16 cellular contexts compared by ENCODE assay signal in genomic region chr17:28892024-28892423, GRCh38. TPM values are rescaled to one million over a fixed set of nuclear protein-coding genes. Genes with fewer than 3 reads are reported as not detected.
DNase-seq lines count a peak whose midpoint lies in the region; ATAC-seq and TF ChIP-seq lines count a peak whose summit lies in the region.
"Had no signal": no experiment of that assay in that cellular context is flagged by ENCODE, and none has a peak within 500 bp of the region (broad histone marks: within the 10 kb centered on the region; RNA-seq: fewer than 3 reads in every experiment).

No MANE protein-coding gene starts in this region.

- no peak for TF ChIP-seq EP300 in upper lobe of left lung (IDR thresholded peaks at IDR 0.05)

- no peak overlapping the region for H2AFZ ChIP-seq in OCI-LY3 (ENCODE audit: low read depth, low read length)

- TF ChIP-seq CTCF in OCI-LY3 (IDR thresholded peaks at IDR 0.05; ENCODE audit: low read depth, low read length) (no peak), endothelial cell (IDR thresholded peaks at IDR 0.05; ENCODE audit: unreplicated experiment) (no peak), upper lobe of left lung (IDR thresholded peaks at IDR 0.05) (no peak)

- peaks cover 11% of the 10 kb centered on the region for H3K36me3 Mint-ChIP-seq in activated naive CD4-positive, alpha-beta T cell treated with anti-CD3 and anti-CD28 coated beads, Interleukin-2, amount 50 U/mL, for 24 hours
- H3K36me3 Mint-ChIP-seq in endothelial cell (ENCODE audit: low read depth, unreplicated experiment), result peaks cover 20% of the 10 kb centered on the region

- ATAC-seq in upper lobe of left lung (ENCODE audit: low FRiP score in 2 of 2), result no peak
- ATAC-seq in GM18909 (IDR thresholded peaks at IDR 0.05; ENCODE audit: poor library complexity, unreplicated experiment), result no peak
- ATAC-seq: upper lobe of right lung had no signal

- no peak for DNase-seq in activated naive CD4-positive, alpha-beta T cell treated with anti-CD3 and anti-CD28 coated beads, Interleukin-2, amount 50 U/mL, for 16 hours
- DNase-seq in endothelial cell (ENCODE audit: low spot score), result no peak
- DNase-seq in upper lobe of left lung, result no peak
- no peak for DNase-seq in cerebellar nuclear complex (lab: John Stamatoyannopoulos, UW)
- DNase-seq in central memory CD4-positive, alpha-beta T cell, result no peak
- DNase-seq: activated effector memory CD4-positive, alpha-beta T cell treated with Interleukin-2 at 50 U/mL for 16 hours; NCI-H2029; NCI-H748 treated with DMSO at 0.1 percent for 48 hours; psoas muscle; SHP77; stimulated activated CD4-positive, alpha-beta T cell treated with anti-CD3 and anti-CD28 coated beads, Interleukin-15, amount 100 ng/mL, for 24 hours; upper lobe of right lung had no signal

- H3K36me3 ChIP-seq in OCI-LY3 (replicated peaks; ENCODE audit: low read depth, low read length), result peaks cover 4% of the 10 kb centered on the region
- peaks cover 4 to 26% (median 9%) of the 10 kb centered on the region in 4 donors for H3K36me3 ChIP-seq in upper lobe of left lung

- H3K9me3 ChIP-seq in OCI-LY3 (ENCODE audit: insufficient read depth, low read length), result no peaks in the 10 kb centered on the region
- H3K9me3 ChIP-seq in upper lobe of left lung, result no peaks in the 10 kb centered on the region
- H3K9me3 ChIP-seq: HAP-1, psoas muscle, upper lobe of right lung had no signal

- peaks cover 67% of the 10 kb centered on the region for H3K4me1 Mint-ChIP-seq in activated naive CD4-positive, alpha-beta T cell treated with anti-CD3 and anti-CD28 coated beads, Interleukin-2, amount 50 U/mL, for 24 hours
- peaks cover 46% of the 10 kb centered on the region for H3K4me1 Mint-ChIP-seq in endothelial cell (ENCODE audit: unreplicated experiment)

- H3K4me2 ChIP-seq in OCI-LY3 (ENCODE audit: low read length), result peak overlapping the region; percentile 73

- H3K9ac ChIP-seq in OCI-LY3 (ENCODE audit: low read length), result peak overlapping the region; percentile 88; the same call in 1 of the 2 replicates

- peak overlapping the region; percentile 53 for H3K4me3 Mint-ChIP-seq in activated naive CD4-positive, alpha-beta T cell treated with anti-CD3 and anti-CD28 coated beads, Interleukin-2, amount 50 U/mL, for 24 hours
- H3K4me3 Mint-ChIP-seq in endothelial cell (ENCODE audit: unreplicated experiment), result no peak overlapping the region

- no peak for TF ChIP-seq POLR2A in upper lobe of left lung (IDR thresholded peaks at IDR 0.05)

- WGBS in upper lobe of left lung, 2 donors, result 90 to 91% methylated on average over 4 of the region's 4 CpGs

- no peaks in the 10 kb centered on the region for H3K9me3 Mint-ChIP-seq in activated naive CD4-positive, alpha-beta T cell treated with anti-CD3 and anti-CD28 coated beads, Interleukin-2, amount 50 U/mL, for 24 hours
- H3K9me3 Mint-ChIP-seq in endothelial cell (ENCODE audit: unreplicated experiment), result no peaks in the 10 kb centered on the region

- peaks cover 33% of the 10 kb centered on the region for H3K79me2 ChIP-seq in OCI-LY3 (ENCODE audit: low read length)

- H3K27me3 ChIP-seq in OCI-LY3 (ENCODE audit: low read depth, low read length) (no peaks in the 10 kb centered on the region), upper lobe of left lung (no peaks in the 10 kb centered on the region)
- H3K27me3 ChIP-seq: upper lobe of right lung had no signal

- no peaks in the 10 kb centered on the region for H3K27me3 Mint-ChIP-seq in activated naive CD4-positive, alpha-beta T cell treated with anti-CD3 and anti-CD28 coated beads, Interleukin-2, amount 50 U/mL, for 24 hours
- peaks cover 7% of the 10 kb centered on the region for H3K27me3 Mint-ChIP-seq in endothelial cell (ENCODE audit: unreplicated experiment)

- peak overlapping the region; percentile 93 for H3K27ac Mint-ChIP-seq in activated naive CD4-positive, alpha-beta T cell treated with anti-CD3 and anti-CD28 coated beads, Interleukin-2, amount 50 U/mL, for 24 hours
- H3K27ac Mint-ChIP-seq in endothelial cell (ENCODE audit: unreplicated experiment), result peak overlapping the region; percentile 77

- peak overlapping the region; percentile 98 for H3K27ac ChIP-seq in OCI-LY3 (ENCODE audit: low read length)
- H3K27ac ChIP-seq in upper lobe of left lung, result peak overlapping the region in 3 of 4 donors; percentile 74 to 96 (median 96)

- H4K20me1 ChIP-seq in OCI-LY3 (ENCODE audit: insufficient read depth, low read length), result no peaks in the 10 kb centered on the region

- H3K4me1 ChIP-seq in OCI-LY3 (ENCODE audit: low read length) (peaks cover 90% of the 10 kb centered on the region), upper lobe of left lung (peaks cover 35 to 51% (median 42%) of the 10 kb centered on the region in 4 donors)

- H3K4me3 ChIP-seq in OCI-LY3 (ENCODE audit: low read length) (peak overlapping the region; percentile 67; the same call in 1 of the 2 replicates), upper lobe of left lung (no peak overlapping the region)
- H3K4me3 ChIP-seq: HAP-1, psoas muscle, upper lobe of right lung had no signal

RNA-seq across cellular contexts. Expression of gene FLOT2, which starts 5.5 kb away (rescaled TPM):
- total RNA-seq in endothelial cell (ENCODE audit: unreplicated experiment), result 156 TPM
- total RNA-seq in upper lobe of left lung, result 100 to 1,000 TPM in 2 of 6 donors, 10 to 100 TPM in 4; 75.4 to 211 (median 85.8) TPM

RNA-seq across cellular contexts. Expression of gene DHRS13, which starts 10.9 kb away (rescaled TPM):
- total RNA-seq in endothelial cell (ENCODE audit: unreplicated experiment) (8.2 TPM), upper lobe of left lung (10 to 100 TPM in 5 of 6 donors, 1 to 10 TPM in 1; 2.1 to 21.8 (median 15.0) TPM)

RNA-seq across cellular contexts. Expression of gene ERAL1, which starts 37.2 kb away (rescaled TPM):
- total RNA-seq in endothelial cell (ENCODE audit: unreplicated experiment) (61.1 TPM), upper lobe of left lung (10 to 100 TPM; 22.4 to 41.3 (median 27.7) TPM)

RNA-seq across cellular contexts. Expression of gene FAM222B, which starts 49.4 kb away (rescaled TPM):
- 69.9 TPM for total RNA-seq in endothelial cell (ENCODE audit: unreplicated experiment)
- total RNA-seq in upper lobe of left lung, result 10 to 100 TPM; 16.8 to 23.1 (median 20.1) TPM

RNA-seq across cellular contexts. Expression of gene PHF12, which starts 59.3 kb away (rescaled TPM):
- total RNA-seq in endothelial cell (ENCODE audit: unreplicated experiment), result 56.1 TPM
- 100 to 1,000 TPM in 1 of 6 donors, 10 to 100 TPM in 5; 38.8 to 103 (median 62.7) TPM for total RNA-seq in upper lobe of left lung
